In the genomic region with DNA sequence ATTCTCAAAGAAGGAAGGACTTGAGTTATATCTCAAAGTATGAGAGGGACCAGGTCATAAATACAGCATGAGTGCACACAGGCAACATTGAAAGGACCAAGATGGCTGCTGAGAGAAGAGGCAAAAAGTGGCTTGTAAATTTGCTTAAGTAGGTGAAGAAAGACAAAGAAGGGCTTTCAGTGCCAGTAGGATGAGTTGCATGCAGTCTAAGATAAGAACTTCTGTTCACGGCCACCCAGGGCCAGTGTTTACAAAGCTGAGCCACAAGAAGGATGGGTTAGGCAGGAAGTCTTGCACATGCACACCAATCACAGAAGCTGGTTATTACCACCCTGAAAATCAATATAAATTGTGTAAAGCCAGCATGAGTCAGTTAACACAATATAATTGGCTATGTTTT, we compare ENCODE assay signal across 17 cellular contexts. TPM values are rescaled to one million over a fixed set of nuclear protein-coding genes. Genes with fewer than 3 reads are reported as not detected.
DNase-seq lines count a peak whose midpoint lies in the region; ATAC-seq, FAIRE-seq and TF ChIP-seq lines count a peak whose summit lies in the region.
"Had no signal": no experiment of that assay in that cellular context is flagged by ENCODE, and none has a peak within 500 bp of the region (broad histone marks: within the 10 kb centered on the region; RNA-seq: fewer than 3 reads in every experiment).

No MANE protein-coding gene starts in this region.

- H3K27ac ChIP-seq in mucosa of rectum (ENCODE audit: low read depth in 2 of 2, low read length in 2 of 2), result peak overlapping the region; percentile 1 to 72
- H3K27ac ChIP-seq: gastrocnemius medialis had no signal

- no peaks in the 10 kb centered on the region for H3K27me3 ChIP-seq in bronchial epithelial cell (ENCODE audit: control insufficient read depth, insufficient read depth, low read length)
- H3K27me3 ChIP-seq in mucosa of rectum (ENCODE audit: control insufficient read depth in 2 of 2, insufficient read depth in 2 of 2, low read length in 2 of 2), result no peaks in the 10 kb centered on the region
- H3K27me3 ChIP-seq: gastrocnemius medialis had no signal

- no peak for ATAC-seq in GM18867 (IDR thresholded peaks at IDR 0.05; ENCODE audit: unreplicated experiment)
- ATAC-seq: gastrocnemius medialis had no signal

- no peak overlapping the region for H3K4me3 Mint-ChIP-seq in activated T-helper 1 cell treated with anti-CD3 and anti-CD28 coated beads, Interleukin-12 subunit alpha, Interleukin-12 subunit beta, Interleukin-2, Interleukin-4 antibody, amounts not matched to agents 30 ng/mL and 10 ng/mL and 1 ng/mL, durations not matched to agents 14 hours and 24 hours and 36 hours
- H3K4me3 Mint-ChIP-seq: nephron progenitor cell had no signal

- no peak overlapping the region for H3K9ac ChIP-seq in mucosa of rectum (ENCODE audit: low read depth in 1 of 2, low read length in 2 of 2)

- peaks cover 5% of the 10 kb centered on the region for H3K4me1 Mint-ChIP-seq in activated T-helper 1 cell treated with anti-CD3 and anti-CD28 coated beads, Interleukin-12 subunit alpha, Interleukin-12 subunit beta, Interleukin-2, Interleukin-4 antibody, amounts not matched to agents 30 ng/mL and 10 ng/mL and 1 ng/mL, durations not matched to agents 14 hours and 24 hours and 36 hours (ENCODE audit: low read depth)
- H3K4me1 Mint-ChIP-seq: nephron progenitor cell had no signal

- peaks cover 1% of the 10 kb centered on the region for H3K27me3 Mint-ChIP-seq in activated T-helper 1 cell treated with anti-CD3 and anti-CD28 coated beads, Interleukin-12 subunit alpha, Interleukin-12 subunit beta, Interleukin-2, Interleukin-4 antibody, amounts not matched to agents 30 ng/mL and 10 ng/mL and 1 ng/mL, durations not matched to agents 14 hours and 24 hours and 36 hours (ENCODE audit: insufficient read depth)

- peaks cover 2 to 14% of the 10 kb centered on the region in 2 donors for H3K4me1 ChIP-seq in mucosa of rectum (ENCODE audit: control insufficient read depth in 2 of 2, insufficient read depth in 2 of 2, low read length in 2 of 2)
- H3K4me1 ChIP-seq: gastrocnemius medialis had no signal

- H3K9me3 ChIP-seq in mucosa of rectum (ENCODE audit: control insufficient read depth in 2 of 2, low read length in 2 of 2), result no peaks in the 10 kb centered on the region
- H3K9me3 ChIP-seq: gastrocnemius medialis had no signal

- H3K36me3 ChIP-seq in bronchial epithelial cell (ENCODE audit: control insufficient read depth, insufficient read depth, low read length) (no peaks in the 10 kb centered on the region), mucosa of rectum (ENCODE audit: control insufficient read depth in 2 of 2, insufficient read depth in 2 of 2, low read length in 2 of 2) (no peaks in the 10 kb centered on the region)
- H3K36me3 ChIP-seq: gastrocnemius medialis had no signal

- no peak overlapping the region for H3K27ac Mint-ChIP-seq in activated T-helper 1 cell treated with anti-CD3 and anti-CD28 coated beads, Interleukin-12 subunit alpha, Interleukin-12 subunit beta, Interleukin-2, Interleukin-4 antibody, amounts not matched to agents 30 ng/mL and 10 ng/mL and 1 ng/mL, durations not matched to agents 14 hours and 24 hours and 36 hours
- H3K27ac Mint-ChIP-seq: nephron progenitor cell had no signal

- peaks cover 2% of the 10 kb centered on the region for H3K36me3 Mint-ChIP-seq in activated T-helper 1 cell treated with anti-CD3 and anti-CD28 coated beads, Interleukin-12 subunit alpha, Interleukin-12 subunit beta, Interleukin-2, Interleukin-4 antibody, amounts not matched to agents 30 ng/mL and 10 ng/mL and 1 ng/mL, durations not matched to agents 14 hours and 24 hours and 36 hours (ENCODE audit: low read depth)

- DNase-seq in HT-29 (ENCODE audit: low spot score) (peak; percentile 86), NOMO-1 treated with dmso at 0.1 percent for 144 hours (lab: John Stamatoyannopoulos, UW; ENCODE audit: unreplicated experiment) (peak; percentile 95), bronchial epithelial cell (ENCODE audit: low read depth) (peak; percentile 68), GOT3 (lab: John Stamatoyannopoulos, UW) (no peak), nucleus accumbens (lab: John Stamatoyannopoulos, UW) (no peak)
- DNase-seq in activated T-helper 1 cell treated with anti-CD3 and anti-CD28 coated beads, Interleukin-12 subunit alpha, Interleukin-12 subunit beta, Interleukin-2, Interleukin-4 antibody, amounts not matched to agents 30 ng/mL and 10 ng/mL and 1 ng/mL, durations not matched to agents 14 hours and 24 hours and 36 hours (ENCODE audit: low spot score), result no peak
- DNase-seq: amniotic stem cell, C1 segment of cervical spinal cord, gastrocnemius medialis, GDM1, KG1, kidney, NCI-H2107, nephron progenitor cell had no signal

- peaks cover 5% of the 10 kb centered on the region for H3K9me3 Mint-ChIP-seq in activated T-helper 1 cell treated with anti-CD3 and anti-CD28 coated beads, Interleukin-12 subunit alpha, Interleukin-12 subunit beta, Interleukin-2, Interleukin-4 antibody, amounts not matched to agents 30 ng/mL and 10 ng/mL and 1 ng/mL, durations not matched to agents 14 hours and 24 hours and 36 hours

- FAIRE-seq in bronchial epithelial cell (lab: Jason Lieb, UNC), result no peak
- FAIRE-seq: GM18507, kidney had no signal

- TF ChIP-seq CTCF in bronchial epithelial cell (IDR thresholded peaks at IDR 0.05; ENCODE audit: insufficient read depth, low read length, severe bottlenecking), result no peak

- H3K4me3 ChIP-seq in bronchial epithelial cell (ENCODE audit: low read depth, low read length) (no peak overlapping the region), mucosa of rectum (ENCODE audit: low read length in 2 of 2) (no peak overlapping the region)
- H3K4me3 ChIP-seq: gastrocnemius medialis had no signal

- intact Hi-C loops in activated T-helper 1 cell treated with anti-CD3 and anti-CD28 coated beads, Interleukin-12 subunit alpha, Interleukin-12 subunit beta, Interleukin-2, Interleukin-4 antibody, amounts not matched to agents 30 ng/mL and 10 ng/mL and 1 ng/mL, durations not matched to agents 14 hours and 24 hours and 36 hours (cut with micrococcal nuclease), result no loop called here

RNA-seq across cellular contexts. Expression of a gene that starts 3.1 kb away (rescaled TPM):
- total RNA-seq in HT-29 (2014; rRNA removed; shearing (Covaris generic)), result 0.08 TPM in 1 of 2 replicates, not detected in the other
- 0.26 TPM in 2 replicates for total RNA-seq in bronchial epithelial cell
- total RNA-seq in activated T-helper 1 cell treated with anti-CD3 and anti-CD28 coated beads, Interleukin-12 subunit alpha, Interleukin-12 subunit beta, Interleukin-2, Interleukin-4 antibody, amounts not matched to agents 30 ng/mL and 10 ng/mL and 1 ng/mL, durations not matched to agents 14 hours and 24 hours and 36 hours, result 0.02 TPM in 1 of 2 replicates, not detected in the other

RNA-seq across cellular contexts. Expression of a gene that starts 35.1 kb away (rescaled TPM):
- 0.33 and 0.57 TPM in 2 replicates for total RNA-seq in HT-29 (2014; rRNA removed; shearing (Covaris generic))
- 5.8 and 19.1 TPM in 2 replicates for total RNA-seq in bronchial epithelial cell
- total RNA-seq in activated T-helper 1 cell treated with anti-CD3 and anti-CD28 coated beads, Interleukin-12 subunit alpha, Interleukin-12 subunit beta, Interleukin-2, Interleukin-4 antibody, amounts not matched to agents 30 ng/mL and 10 ng/mL and 1 ng/mL, durations not matched to agents 14 hours and 24 hours and 36 hours, result 1.6 and 2.3 TPM in 2 replicates

Comparison
In these comparisons a context has a peak if more than half of its experiments do, and no peak if none do; other contexts are left out.
1. DNase-seq: peak in HT-29 (single experiment), NOMO-1 treated with dmso at 0.1 percent for 144 hours (single experiment) and bronchial epithelial cell (single experiment); none in activated T-helper 1 cell treated with anti-CD3 and anti-CD28 coated beads, Interleukin-12 subunit alpha, Interleukin-12 subunit beta, Interleukin-2, Interleukin-4 antibody, amounts not matched to agents 30 ng/mL and 10 ng/mL and 1 ng/mL, durations not matched to agents 14 hours and 24 hours and 36 hours (single experiment), GOT3 (single experiment) and nucleus accumbens (0 of 56).